ENCODE assay signal across 6 cellular contexts in the genomic region with DNA sequence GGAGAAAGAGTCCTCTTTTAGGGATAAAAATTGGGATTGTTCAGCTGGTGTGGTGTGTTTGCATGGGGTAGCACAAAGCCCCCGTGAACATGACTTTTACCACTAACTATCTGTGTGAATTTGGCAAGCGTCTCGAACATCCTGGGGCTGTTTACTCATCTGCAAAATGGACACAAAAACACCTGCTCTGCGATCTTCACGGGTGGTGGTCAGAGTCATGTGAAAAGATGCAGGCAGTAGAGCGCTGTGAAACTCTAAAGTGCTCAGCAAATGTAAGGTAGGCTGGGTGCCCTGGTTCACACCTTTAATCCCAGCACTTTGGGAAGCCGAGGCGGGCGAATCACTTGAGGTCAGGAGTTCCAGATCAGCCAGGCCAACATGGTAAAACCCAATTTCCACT. TPM values are rescaled to one million over a fixed set of nuclear protein-coding genes. Genes with fewer than 3 reads are reported as not detected.
"Had no signal": no experiment of that assay in that cellular context is flagged by ENCODE, and none has a peak within 500 bp of the region (broad histone marks: within the 10 kb centered on the region; RNA-seq: fewer than 3 reads in every experiment).

No MANE protein-coding gene starts in this region.

RNA-seq across cellular contexts. Expression of gene NUDT4B, which starts 27.7 kb away (rescaled TPM):
- total RNA-seq: activated CD8-positive, alpha-beta T cell treated with anti-CD3 and anti-CD28 coated beads for 36 hours; activated naive CD4-positive, alpha-beta T cell treated with anti-CD3 and anti-CD28 coated beads for 36 hours; cardiac septum; T-helper 1 cell treated with Interleukin-12 subunit alpha and Interleukin-12 subunit beta and Interleukin-4 antibody, amounts not matched to agents 30 ng/mL and 1 ng/mL, for 36 hours; T-helper 17 cell; WTC11 had no signal
